Comparison of ENCODE assay signal across 20 cellular contexts in genomic region chr2:27162151-27163121, GRCh38. TPM values are rescaled to one million over a fixed set of nuclear protein-coding genes. Genes with fewer than 3 reads are reported as not detected.
DNase-seq lines count a peak whose midpoint lies in the region; ATAC-seq and TF ChIP-seq lines count a peak whose summit lies in the region.
"Had no signal": no experiment of that assay in that cellular context is flagged by ENCODE, and none has a peak within 500 bp of the region (broad histone marks: within the 10 kb centered on the region; RNA-seq: fewer than 3 reads in every experiment).

No MANE protein-coding gene starts in this region.

- no peak overlapping the region for H3K14ac ChIP-seq in IMR-90 (replicated peaks; ENCODE audit: low read depth, low read length)

- no peak overlapping the region for H4K91ac ChIP-seq in IMR-90 (ENCODE audit: insufficient read depth, low read depth, low read length)

- H3K4me1 ChIP-seq in IMR-90 (ENCODE audit: control insufficient read depth, insufficient read depth, low read length) (no peaks in the 10 kb centered on the region), ovary (ENCODE audit: insufficient read depth) (peaks cover 6% of the 10 kb centered on the region)
- H3K4me1 ChIP-seq: body of pancreas, esophagus squamous epithelium, prostate gland had no signal

- H3K27me3 ChIP-seq in AG04450 (ENCODE audit: control insufficient read depth, insufficient read depth, low read length) (peaks cover 35% of the 10 kb centered on the region), IMR-90 (ENCODE audit: control insufficient read depth, insufficient read depth, low read length) (peaks cover 29% of the 10 kb centered on the region), ovary (no peaks in the 10 kb centered on the region)
- H3K27me3 ChIP-seq: body of pancreas, esophagus squamous epithelium had no signal

- H3K4me3 ChIP-seq in AG04450 (ENCODE audit: low read depth, low read length) = no peak overlapping the region
- H3K4me3 ChIP-seq in IMR-90 (ENCODE audit: insufficient read depth, low read depth, low read length) = no peak overlapping the region
- H3K4me3 ChIP-seq in ovary = no peak overlapping the region
- H3K4me3 ChIP-seq: body of pancreas, esophagus squamous epithelium, prostate gland had no signal

- no peak overlapping the region for H3K56ac ChIP-seq in IMR-90 (ENCODE audit: extremely low read depth, insufficient read depth, low read length)

- no peak overlapping the region for H3K9ac ChIP-seq in IMR-90 (ENCODE audit: low read depth, low read length)

- no peak overlapping the region for H3K18ac ChIP-seq in IMR-90 (ENCODE audit: low read depth, low read length)

- no peak overlapping the region for H2BK5ac ChIP-seq in IMR-90 (ENCODE audit: low read depth, low read length, poor library complexity, severe bottlenecking)

- no peaks in the 10 kb centered on the region for H3K4me1 Mint-ChIP-seq in stimulated activated naive CD8-positive, alpha-beta T cell treated with anti-CD3 and anti-CD28 coated beads, Interleukin-15, amount 100 ng/mL, for 72 hours

- no peak for TF ChIP-seq CTCF in AG04450 (IDR thresholded peaks at IDR 0.05; ENCODE audit: low read depth, low read length)
- no peak for TF ChIP-seq CTCF in IMR-90 (conservative IDR thresholded peaks at IDR 0.05; ENCODE audit: low read depth, low read length)
- TF ChIP-seq CTCF in ovary (IDR thresholded peaks at IDR 0.05) = no peak

- no peak overlapping the region for H2BK120ac ChIP-seq in IMR-90 (ENCODE audit: low read depth, low read length)

- no TSS peak for BruUV-seq in IMR-90 (replicated peaks; lab: Mats Ljungman, UMichigan)

- dilution Hi-C loops in IMR-90 (cut with HindIII; ENCODE audit: low sequenced_read_pairs, unreplicated experiment) = no loop called here

- H2AFZ ChIP-seq in IMR-90 (replicated peaks; ENCODE audit: low read length, poor library complexity) = no peak overlapping the region

- no peak for TF ChIP-seq POLR2A in IMR-90 (IDR thresholded peaks at IDR 0.05; ENCODE audit: low read depth, low read length)
- TF ChIP-seq POLR2A in ovary (IDR thresholded peaks at IDR 0.05) = no peak

- H3K4me2 ChIP-seq in IMR-90 (ENCODE audit: low read depth, low read length) = no peak overlapping the region

- CTCF ChIA-PET in AG04450 (lab: Charles Lee) (no interaction called here), IMR-90 (lab: Yijun Ruan, JAX) (interaction anchor here (0.6 kb wide), 1 partner anchor 13 kb away, joined by 3 read pairs; no protein-coding TSS in a partner anchor)

- in situ Hi-C loops in IMR-90 (cut with MboI; ENCODE audit: low sequenced_read_pairs) = no loop called here

- H2BK15ac ChIP-seq in IMR-90 (ENCODE audit: low read depth, low read length) = no peak overlapping the region

- no peak overlapping the region for H2BK20ac ChIP-seq in IMR-90 (ENCODE audit: low read depth, low read length)

- intact Hi-C loops in IMR-90 (cut with micrococcal nuclease) (no loop called here), ovary (cut with DNase I) (no loop called here)

- H3K27ac Mint-ChIP-seq in stimulated activated naive CD8-positive, alpha-beta T cell treated with anti-CD3 and anti-CD28 coated beads, Interleukin-15, amount 100 ng/mL, for 72 hours = no peak overlapping the region
- H3K27ac Mint-ChIP-seq: activated CD8-positive, alpha-beta memory T cell treated with anti-CD3 and anti-CD28 coated beads, Interleukin-2, amount 10 ng/mL, durations not matched to agents 7 days and 5 days had no signal

- H3K9me3 Mint-ChIP-seq in stimulated activated naive CD8-positive, alpha-beta T cell treated with anti-CD3 and anti-CD28 coated beads, Interleukin-15, amount 100 ng/mL, for 72 hours = no peaks in the 10 kb centered on the region

- H3K23ac ChIP-seq in IMR-90 (ENCODE audit: low read depth, low read length) = no peak overlapping the region

- POLR2A ChIA-PET in AG04450 (lab: Yijun Ruan, JAX) = no interaction called here
- POLR2A ChIA-PET in IMR-90 (lab: Charles Lee; ENCODE audit: unreplicated experiment) = no interaction called here

- H3K27me3 Mint-ChIP-seq in stimulated activated naive CD8-positive, alpha-beta T cell treated with anti-CD3 and anti-CD28 coated beads, Interleukin-15, amount 100 ng/mL, for 72 hours = no peaks in the 10 kb centered on the region

- no peak overlapping the region for H4K8ac ChIP-seq in IMR-90 (ENCODE audit: low read depth in 2 of 2, low read length in 2 of 2)

- no peak overlapping the region for H2AK5ac ChIP-seq in IMR-90 (ENCODE audit: low read depth, low read length)

- TF ChIP-seq RAD21 in IMR-90 (IDR thresholded peaks at IDR 0.05; ENCODE audit: low read length) = no peak

- H2AK9ac ChIP-seq in IMR-90 (replicated peaks; ENCODE audit: low read depth, low read length, poor library complexity) = no peak overlapping the region

- no peaks in the 10 kb centered on the region for H3K9me3 ChIP-seq in AG04450 (ENCODE audit: control insufficient read depth, insufficient read depth, low read length)
- H3K9me3 ChIP-seq in IMR-90 (ENCODE audit: control insufficient read depth, insufficient read depth, low read length) = no peaks in the 10 kb centered on the region
- H3K9me3 ChIP-seq in ovary = no peaks in the 10 kb centered on the region
- H3K9me3 ChIP-seq: body of pancreas, esophagus squamous epithelium, prostate gland had no signal

- peak; percentile 7 for DNase-seq in AG04450 (ENCODE audit: low read depth, low spot score)
- peak; percentile 62 for DNase-seq in IMR-90
- DNase-seq in SW480 (ENCODE audit: low spot score) = peak; percentile 70
- peak; percentile 59 for DNase-seq in iris pigment epithelial cell (ENCODE audit: low read depth)
- DNase-seq in stimulated activated naive CD8-positive, alpha-beta T cell treated with anti-CD3 and anti-CD28 coated beads, Interleukin-15, amount 100 ng/mL, for 72 hours = no peak
- no peak for DNase-seq in ovary
- DNase-seq in stimulated activated naive CD8-positive, alpha-beta T cell treated with anti-CD3 and anti-CD28 coated beads, Interleukin-15, Interleukin-2, amounts not matched to agents 100 U/mL and 50 U/mL, for 24 hours = no peak
- DNase-seq in NCI-H1417 treated with DMSO at 0.1 percent for 48 hours (lab: John Stamatoyannopoulos, UW) = no peak
- DNase-seq: ACHN; activated CD8-positive, alpha-beta memory T cell treated with anti-CD3 and anti-CD28 coated beads, Interleukin-2, amount 10 ng/mL, durations not matched to agents 7 days and 5 days; body of pancreas; esophagus squamous epithelium; naive B cell; NCI-H1436; NCI-H2227 treated with DMSO at 0.1 percent for 48 hours; WERI-Rb-1 had no signal

- no peak for TF ChIP-seq EP300 in ovary (IDR thresholded peaks at IDR 0.05)

- H4K5ac ChIP-seq in IMR-90 (ENCODE audit: low read depth, low read length) = no peak overlapping the region

- peak; percentile 73 for ATAC-seq in IMR-90 (ENCODE audit: low read depth)
- no peak for ATAC-seq in stimulated activated naive CD8-positive, alpha-beta T cell treated with anti-CD3 and anti-CD28 coated beads, Interleukin-15, amount 100 ng/mL, for 72 hours
- no peak for ATAC-seq in stimulated activated naive CD8-positive, alpha-beta T cell treated with anti-CD3 and anti-CD28 coated beads, Interleukin-15, Interleukin-2, amounts not matched to agents 100 U/mL and 50 U/mL, for 24 hours
- ATAC-seq: activated CD8-positive, alpha-beta memory T cell treated with anti-CD3 and anti-CD28 coated beads, Interleukin-2, amount 10 ng/mL, durations not matched to agents 7 days and 5 days; body of pancreas; HCT116 had no signal

- H3K9me1 ChIP-seq in IMR-90 (ENCODE audit: insufficient read depth, low read length) = no peaks in the 10 kb centered on the region

- H3K4me3 Mint-ChIP-seq in stimulated activated naive CD8-positive, alpha-beta T cell treated with anti-CD3 and anti-CD28 coated beads, Interleukin-15, amount 100 ng/mL, for 72 hours = no peak overlapping the region
- H3K4me3 Mint-ChIP-seq: activated CD8-positive, alpha-beta memory T cell treated with anti-CD3 and anti-CD28 coated beads, Interleukin-2, amount 10 ng/mL, durations not matched to agents 7 days and 5 days had no signal

- H3K79me1 ChIP-seq in IMR-90 (ENCODE audit: low read depth in 1 of 2, low read length in 2 of 2) = no peaks in the 10 kb centered on the region

- no peaks in the 10 kb centered on the region for H3K36me3 ChIP-seq in IMR-90 (ENCODE audit: control insufficient read depth, insufficient read depth, low read length)
- H3K36me3 ChIP-seq in ovary = no peaks in the 10 kb centered on the region
- H3K36me3 ChIP-seq: esophagus squamous epithelium, prostate gland, WERI-Rb-1 had no signal

- H3K27ac ChIP-seq in AG04450 (ENCODE audit: low read depth, low read length) = no peak overlapping the region
- H3K27ac ChIP-seq in IMR-90 (ENCODE audit: insufficient read depth, low read length) = no peak overlapping the region
- H3K27ac ChIP-seq in ovary = no peak overlapping the region
- H3K27ac ChIP-seq: body of pancreas, esophagus squamous epithelium, prostate gland, WERI-Rb-1 had no signal

- no peaks in the 10 kb centered on the region for H4K20me1 ChIP-seq in IMR-90 (ENCODE audit: insufficient read depth, low read length)

- H3K4ac ChIP-seq in IMR-90 (ENCODE audit: low read depth, low read length) = no peak overlapping the region

- WGBS in IMR-90 (ENCODE audit: extremely low coverage in 2 of 2, insufficient read length in 1 of 2), 2 experiments = 70% methylated on average over 7 of the region's 15 CpGs; no CpG with 5 or more reads in 1 of the 2 experiments
- WGBS in ovary, 3 donors = 57 to 71% (median 63%) methylated on average over 15 of the region's 15 CpGs

RNA-seq across cellular contexts. Expression of gene TCF23, which starts 13.6 kb away (rescaled TPM):
- not detected in 2 replicates for polyA plus RNA-seq in AG04450 (2011; rRNA removed)
- polyA minus RNA-seq in AG04450 (2011; rRNA and poly(A)+ RNA removed) = not detected in 2 replicates
- total RNA-seq in IMR-90 (2012; rRNA removed) = not detected in 2 replicates
- polyA plus RNA-seq in IMR-90 (2012; rRNA removed) = not detected in 2 replicates
- polyA plus RNA-seq in IMR-90 (2012; cell fraction: cytosol; rRNA removed) = not detected in 2 replicates
- not detected in 2 replicates for polyA plus RNA-seq in IMR-90 (2012; cell fraction: nucleus; rRNA removed; ENCODE audit: low replicate concordance)
- total RNA-seq in ovary = 10 to 100 TPM in 5 of 7 donors, 1 to 10 TPM in 2; 8.4 to 72.2 (median 41.7) TPM
- polyA plus RNA-seq in ovary = 10 to 100 TPM; 31.7 to 56.1 TPM
- total RNA-seq: activated CD8-positive, alpha-beta memory T cell treated with anti-CD3 and anti-CD28 coated beads, Interleukin-2, amount 10 ng/mL, durations not matched to agents 7 days and 5 days; dermis microvascular lymphatic vessel endothelial cell; esophagus squamous epithelium; temporal lobe had no signal

RNA-seq across cellular contexts. Expression of gene PRR30, which starts 23.2 kb away (rescaled TPM):
- polyA plus RNA-seq in AG04450 (2011; rRNA removed) = not detected in 2 replicates
- polyA minus RNA-seq in AG04450 (2011; rRNA and poly(A)+ RNA removed) = not detected in 2 replicates
- not detected in 2 replicates for total RNA-seq in IMR-90 (2012; rRNA removed)
- polyA plus RNA-seq in IMR-90 (2012; rRNA removed) = not detected in 2 replicates
- not detected in 2 replicates for polyA plus RNA-seq in IMR-90 (2012; cell fraction: cytosol; rRNA removed)
- not detected in 2 replicates for polyA plus RNA-seq in IMR-90 (2012; cell fraction: nucleus; rRNA removed; ENCODE audit: low replicate concordance)
- total RNA-seq in ovary = not detected
- polyA plus RNA-seq in ovary = not detected
- total RNA-seq: activated CD8-positive, alpha-beta memory T cell treated with anti-CD3 and anti-CD28 coated beads, Interleukin-2, amount 10 ng/mL, durations not matched to agents 7 days and 5 days; body of pancreas; dermis microvascular lymphatic vessel endothelial cell; esophagus squamous epithelium; temporal lobe had no signal

RNA-seq across cellular contexts. Expression of gene PREB, which starts 28.0 kb away (rescaled TPM):
- 44.9 and 57.3 TPM in 2 replicates for polyA plus RNA-seq in AG04450 (2011; rRNA removed)
- polyA minus RNA-seq in AG04450 (2011; rRNA and poly(A)+ RNA removed) = 38.7 and 46.8 TPM in 2 replicates
- 36.1 and 38.9 TPM in 2 replicates for total RNA-seq in IMR-90 (2012; rRNA removed)
- 49.0 and 52.2 TPM in 2 replicates for polyA plus RNA-seq in IMR-90 (2012; rRNA removed)
- 39.9 and 44.8 TPM in 2 replicates for polyA plus RNA-seq in IMR-90 (2012; cell fraction: cytosol; rRNA removed)
- 60.6 and 87.6 TPM in 2 replicates for polyA plus RNA-seq in IMR-90 (2012; cell fraction: nucleus; rRNA removed; ENCODE audit: low replicate concordance)
- 100 to 1,000 TPM in 1 of 7 donors, 10 to 100 TPM in 6; 42.7 to 113 (median 70.8) TPM for total RNA-seq in ovary
- 10 to 100 TPM; 43.5 to 62.3 TPM for polyA plus RNA-seq in ovary

RNA-seq across cellular contexts. Expression of gene ABHD1, which starts 38.8 kb away (rescaled TPM):
- 0.10 TPM in 1 of 2 replicates, not detected in the other for polyA plus RNA-seq in AG04450 (2011; rRNA removed)
- polyA minus RNA-seq in AG04450 (2011; rRNA and poly(A)+ RNA removed) = 0.60 TPM in 1 of 2 replicates, not detected in the other
- not detected in 2 replicates for total RNA-seq in IMR-90 (2012; rRNA removed)
- 0.14 and 0.24 TPM in 2 replicates for polyA plus RNA-seq in IMR-90 (2012; rRNA removed)
- polyA plus RNA-seq in IMR-90 (2012; cell fraction: cytosol; rRNA removed) = 0.11 TPM in 1 of 2 replicates, not detected in the other
- 0.16 and 0.76 TPM in 2 replicates for polyA plus RNA-seq in IMR-90 (2012; cell fraction: nucleus; rRNA removed; ENCODE audit: low replicate concordance)
- 1 to 10 TPM in 5 of 7 donors, not detected in 2; 1.1 to 2.4 (median 1.5) TPM for total RNA-seq in ovary
- polyA plus RNA-seq in ovary = 1 to 10 TPM in 1 of 2 donors, under 1 TPM in 1; 0.86 to 1.6 TPM
- total RNA-seq: esophagus squamous epithelium, temporal lobe had no signal

RNA-seq across cellular contexts. Expression of gene CGREF1, which starts 43.5 kb away (rescaled TPM):
- polyA plus RNA-seq in AG04450 (2011; rRNA removed) = 0.71 and 0.74 TPM in 2 replicates
- 0.26 and 0.28 TPM in 2 replicates for polyA minus RNA-seq in AG04450 (2011; rRNA and poly(A)+ RNA removed)
- 0.28 and 0.54 TPM in 2 replicates for total RNA-seq in IMR-90 (2012; rRNA removed)
- polyA plus RNA-seq in IMR-90 (2012; rRNA removed) = 1.3 TPM in 2 replicates
- 1.3 and 1.7 TPM in 2 replicates for polyA plus RNA-seq in IMR-90 (2012; cell fraction: cytosol; rRNA removed)
- polyA plus RNA-seq in IMR-90 (2012; cell fraction: nucleus; rRNA removed; ENCODE audit: low replicate concordance) = 2.0 and 2.1 TPM in 2 replicates
- total RNA-seq in ovary = 10 to 100 TPM in 5 of 7 donors, 1 to 10 TPM in 2; 7.9 to 23.9 (median 17.6) TPM
- 1 to 10 TPM; 7.9 to 9.5 TPM for polyA plus RNA-seq in ovary

Comparison
In these comparisons a context has a peak if more than half of its experiments do, and no peak if none do; other contexts are left out.
1. DNase-seq: peak in AG04450 (single experiment), IMR-90 (single experiment), SW480 (single experiment) and iris pigment epithelial cell (single experiment); none in stimulated activated naive CD8-positive, alpha-beta T cell treated with anti-CD3 and anti-CD28 coated beads, Interleukin-15, amount 100 ng/mL, for 72 hours (0 of 2), ovary (0 of 5), stimulated activated naive CD8-positive, alpha-beta T cell treated with anti-CD3 and anti-CD28 coated beads, Interleukin-15, Interleukin-2, amounts not matched to agents 100 U/mL and 50 U/mL, for 24 hours (single experiment) and NCI-H1417 treated with DMSO at 0.1 percent for 48 hours (single experiment).
2. RNA of gene TCF23, which starts 13.6 kb away (polyA plus RNA-seq): 31.7 to 56.1 TPM in ovary; not detected in AG04450 and not detected in IMR-90; every median in the first group is over 10 times any median in the second.